In the genomic region with DNA sequence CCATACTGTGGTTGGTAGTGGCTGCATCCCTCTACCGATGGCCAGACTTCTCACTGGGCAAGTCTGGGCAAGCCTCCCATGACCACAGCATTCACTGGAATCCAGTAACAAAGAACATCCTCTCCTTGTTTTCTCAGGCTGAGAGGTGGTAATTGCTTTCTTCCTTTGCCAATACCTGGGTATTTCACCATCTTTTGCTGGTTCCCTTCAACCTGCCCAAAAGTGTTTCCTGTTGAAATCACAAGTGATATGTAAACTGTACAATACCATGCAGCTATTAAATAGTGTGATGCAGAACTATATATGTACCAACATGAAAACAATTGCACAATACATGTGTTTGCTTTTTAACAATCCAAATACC, we compare ENCODE assay signal across 9 cellular contexts. TPM values are rescaled to one million over a fixed set of nuclear protein-coding genes. Genes with fewer than 3 reads are reported as not detected.
DNase-seq lines count a peak whose midpoint lies in the region; ATAC-seq and TF ChIP-seq lines count a peak whose summit lies in the region.
"Had no signal": no experiment of that assay in that cellular context is flagged by ENCODE, and none has a peak within 500 bp of the region (broad histone marks: within the 10 kb centered on the region; RNA-seq: fewer than 3 reads in every experiment).

TSS of gene PTCHD4 (minus strand) at position 55 of the 364 bp plus-strand sequence. CDS start 42,240 bp downstream, outside the sequence.

- no peaks in the 10 kb centered on the region for H3K9me3 Mint-ChIP-seq in T-cell

- H3K36me3 ChIP-seq in HCT116 (ENCODE audit: control insufficient read depth in 1 of 2, insufficient read depth in 2 of 2, low read length in 2 of 2) (no peaks in the 10 kb centered on the region), NT2/D1 (ENCODE audit: insufficient read depth, insufficient read length, low read length) (no peaks in the 10 kb centered on the region)

- DNase-seq in HCT116 (ENCODE audit: low read depth, low spot score) (peak; percentile 13), NT2/D1 (ENCODE audit: low read depth, low spot score) (peak; percentile 11), fibroblast of gingiva (ENCODE audit: low read depth) (peak; percentile 24), retinal pigment epithelial cell (ENCODE audit: low read depth) (no peak), NCI-H1048 (lab: John Stamatoyannopoulos, UW) (no peak), inferior parietal cortex (ENCODE audit: extremely low spot score) (no peak), DMS79 treated with DMSO at 0.1 percent for 48 hours (lab: John Stamatoyannopoulos, UW) (no peak), T-cell (no peak)

- POLR2A ChIA-PET in HCT116 (lab: Charles Lee) (no interaction called here), T-cell (lab: Charles Lee) (no interaction called here)

- peak within 1 kb of the TSS in 1 of 2 experiments; percentile 21; a peak in 1 of 4 replicates for H3K4me3 ChIP-seq in HCT116 (replicated peaks in 1 of 2; ENCODE audit: low read depth in 1 of 2, low read length in 2 of 2)
- H3K4me3 ChIP-seq in NT2/D1 (ENCODE audit: insufficient read length, low read depth) = no peak within 1 kb of the TSS
- peak within 1 kb of the TSS; percentile 60 for H3K4me3 ChIP-seq in retinal pigment epithelial cell (ENCODE audit: low read length)

- ATAC-seq in HCT116 (peak; percentile 83), T-cell (replicated peaks in 1 of 4) (no peak)

- intact Hi-C loops in HCT116 (cut with micrococcal nuclease) = no loop called here

- no peaks in the 10 kb centered on the region for H3K27me3 ChIP-seq in HCT116 (ENCODE audit: insufficient read depth, low read length)
- H3K27me3 ChIP-seq in NT2/D1 (ENCODE audit: insufficient read depth, insufficient read length) = no peaks in the 10 kb centered on the region

- no peak for TF ChIP-seq POLR2A in HCT116 (IDR thresholded peaks at IDR 0.05; ENCODE audit: borderline replicate concordance, extremely low read depth, insufficient read depth, insufficient read length)

- H3K9me3 ChIP-seq in HCT116 (ENCODE audit: control insufficient read depth in 1 of 2, insufficient read depth in 1 of 2, low read depth in 1 of 2, low read length in 2 of 2) (no peaks in the 10 kb centered on the region), NT2/D1 (ENCODE audit: insufficient read depth, low read length) (no peaks in the 10 kb centered on the region)

- RAD21 ChIA-PET in HCT116 (lab: Charles Lee; ENCODE audit: low non-redundant PET in 1 of 2, low total read pairs in 2 of 2, uncharacterized antibody in 2 of 2, unreplicated experiment in 2 of 2) = no interaction called here

- TF ChIP-seq RAD21 in HCT116 (IDR thresholded peaks at IDR 0.05; ENCODE audit: low read depth) = no peak

- H3K79me2 ChIP-seq in HCT116 (ENCODE audit: insufficient read depth, low read length) = no peaks in the 10 kb centered on the region

- H3K27me3 Mint-ChIP-seq in T-cell = no peaks in the 10 kb centered on the region

- peak within 1 kb of the TSS; percentile 47 for H3K27ac ChIP-seq in HCT116 (ENCODE audit: low read depth, low read length)

- H2AFZ ChIP-seq in HCT116 (ENCODE audit: low read depth, low read length, poor library complexity, severe bottlenecking) = peak within 1 kb of the TSS; percentile 92

- H3K4me2 ChIP-seq in HCT116 (ENCODE audit: low read length) = peak within 1 kb of the TSS; percentile 54

- H4K20me1 ChIP-seq in HCT116 (ENCODE audit: insufficient read depth) = no peaks in the 10 kb centered on the region

- no peaks in the 10 kb centered on the region for H3K9me2 ChIP-seq in HCT116 (ENCODE audit: insufficient read depth)

- TF ChIP-seq CTCF in HCT116 (IDR thresholded peaks at IDR 0.05 in 2 of 3, conservative IDR thresholded peaks at IDR 0.05 in 1 of 3; ENCODE audit: borderline replicate concordance in 1 of 3, insufficient read depth in 1 of 3, low read depth in 2 of 3, low read length in 2 of 3) = no peak
- no peak for TF ChIP-seq CTCF in retinal pigment epithelial cell (conservative IDR thresholded peaks at IDR 0.05; ENCODE audit: low read depth, low read length)

- H3K36me3 Mint-ChIP-seq in T-cell = no peaks in the 10 kb centered on the region

- no peaks in the 10 kb centered on the region for H3K4me1 Mint-ChIP-seq in T-cell

- CTCF ChIA-PET in HCT116 (lab: Charles Lee) = no interaction called here
- CTCF ChIA-PET in T-cell (lab: Charles Lee) = no interaction called here

- H3K4me3 Mint-ChIP-seq in T-cell = no peak within 1 kb of the TSS

- H3K9ac ChIP-seq in HCT116 (ENCODE audit: low read length) (no peak within 1 kb of the TSS), NT2/D1 (ENCODE audit: insufficient read length, low read depth) (no peak within 1 kb of the TSS)

- BruUV-seq in HCT116 (replicated peaks; lab: Mats Ljungman, UMichigan) = no TSS peak

- peaks cover 8 to 15% of the 10 kb centered on the region in 2 experiments; a peak in 2 of 4 replicates for H3K4me1 ChIP-seq in HCT116 (ENCODE audit: control insufficient read depth in 1 of 2, insufficient read depth in 2 of 2, low read length in 2 of 2)
- no peaks in the 10 kb centered on the region for H3K4me1 ChIP-seq in NT2/D1 (ENCODE audit: insufficient read depth, insufficient read length)

- H3K27ac Mint-ChIP-seq in T-cell = no peak within 1 kb of the TSS

TF ChIP-seq in HCT116, 20 proteins besides CTCF, POLR2A, EP300 and RAD21:
- TF ChIP-seq EZH2phosphoT487 (IDR thresholded peaks at IDR 0.05; ENCODE audit: borderline replicate concordance) = no peak
- TF ChIP-seq TCF7L2 (IDR thresholded peaks at IDR 0.05; ENCODE audit: borderline replicate concordance, extremely low read depth, insufficient read depth, insufficient read length) = peak; percentile 57
- no peak for TF ChIP-seq CBX3 (IDR thresholded peaks at IDR 0.05; ENCODE audit: low read depth)
- no peak for TF ChIP-seq ATF3 (IDR thresholded peaks at IDR 0.05)
- TF ChIP-seq ZNF274 (IDR thresholded peaks at IDR 0.05; ENCODE audit: low read depth, low read length) = no peak
- no peak for TF ChIP-seq EZH2 (IDR thresholded peaks at IDR 0.05)
- peak; percentile 26; the same call in 1 of the 2 replicates for TF ChIP-seq JUND (IDR thresholded peaks at IDR 0.05)

RNA-seq across cellular contexts. Expression of gene PTCHD4, which starts in this region (rescaled TPM):
- total RNA-seq in HCT116 (2021; ENCODE audit: unreplicated experiment) (1.1 TPM), T-cell (not detected)
- 0.26 and 0.31 TPM in 2 replicates for polyA plus RNA-seq in HCT116 (2012)
- total RNA-seq: activated CD8-positive, alpha-beta memory T cell treated with anti-CD3 and anti-CD28 coated beads for 36 hours had no signal

Comparison
In these comparisons a context has a peak if more than half of its experiments do, and no peak if none do; other contexts are left out.
1. DNase-seq: peak in HCT116 (single experiment), NT2/D1 (single experiment) and fibroblast of gingiva (single experiment); none in retinal pigment epithelial cell (single experiment), NCI-H1048 (single experiment), inferior parietal cortex (single experiment), DMS79 treated with DMSO at 0.1 percent for 48 hours (single experiment) and T-cell (0 of 34).